19 cellular contexts compared by ENCODE assay signal in genomic region chr10:11647676-11648075, GRCh38.
"Had no signal": no experiment of that assay in that cellular context is flagged by ENCODE, and none has a peak within 500 bp of the region (broad histone marks: within the 10 kb centered on the region; RNA-seq: fewer than 3 reads in every experiment).

No MANE protein-coding gene starts in this region.

- H3K27ac ChIP-seq: colonic mucosa, spleen, transverse colon had no signal

- H3K36me3 Mint-ChIP-seq: natural killer cell treated with Interleukin-12 subunit alpha and Interleukin-12 subunit beta and Interleukin-15 and Interleukin-18, amount 100 ng/mL, for 72 hours; stimulated activated memory B cell treated with anti-CD40 and anti-IgM and Interleukin-4, amounts not matched to agents 10 μg/mL and 1 μg/mL and 100 μg/mL, for 72 hours had no signal

- DNase-seq: activated CD4-positive, alpha-beta T cell treated with anti-CD3 and anti-CD28 coated beads for 4 hours; activated CD8-positive, alpha-beta memory T cell treated with anti-CD3 and anti-CD28 coated beads, Interleukin-2, amount 50 U/mL, for 48 hours; activated CD8-positive, alpha-beta T cell treated with anti-CD3 and anti-CD28 coated beads, Interleukin-2, amount 10 ng/mL, durations not matched to agents 7 days and 5 days; activated naive CD4-positive, alpha-beta T cell; aorta; colonic mucosa; effector CD8-positive, alpha-beta T cell; erythroblast; glutamatergic neuron; left colon; mesenchymal stem cell; nucleus accumbens; stimulated activated CD4-positive, alpha-beta T cell treated with anti-CD3 and anti-CD28 coated beads, Interleukin-1b, Interleukin-23, amount 100 ng/mL, for 48 hours; transverse colon had no signal

- H3K4me3 Mint-ChIP-seq: activated CD8-positive, alpha-beta T cell treated with anti-CD3 and anti-CD28 coated beads, Interleukin-2, amount 10 ng/mL, durations not matched to agents 7 days and 5 days; activated T-helper 1 cell treated with anti-CD3 and anti-CD28 coated beads, Interleukin-12 subunit alpha, Interleukin-12 subunit beta, Interleukin-2, Interleukin-4 antibody, amounts not matched to agents 30 ng/mL and 10 ng/mL and 1 ng/mL, durations not matched to agents 14 hours and 24 hours and 36 hours; natural killer cell treated with Interleukin-12 subunit alpha and Interleukin-12 subunit beta and Interleukin-15 and Interleukin-18, amount 100 ng/mL, for 72 hours; stimulated activated memory B cell treated with anti-CD40 and anti-IgM and Interleukin-4, amounts not matched to agents 10 μg/mL and 1 μg/mL and 100 μg/mL, for 72 hours had no signal

- H3K4me3 ChIP-seq: colonic mucosa, spleen, transverse colon had no signal

- H3K27me3 Mint-ChIP-seq: stimulated activated memory B cell treated with anti-CD40 and anti-IgM and Interleukin-4, amounts not matched to agents 10 μg/mL and 1 μg/mL and 100 μg/mL, for 72 hours had no signal

- H3K9me3 Mint-ChIP-seq: activated T-helper 1 cell treated with anti-CD3 and anti-CD28 coated beads, Interleukin-12 subunit alpha, Interleukin-12 subunit beta, Interleukin-2, Interleukin-4 antibody, amounts not matched to agents 30 ng/mL and 10 ng/mL and 1 ng/mL, durations not matched to agents 14 hours and 24 hours and 36 hours; natural killer cell treated with Interleukin-12 subunit alpha and Interleukin-12 subunit beta and Interleukin-15 and Interleukin-18, amount 100 ng/mL, for 72 hours; stimulated activated memory B cell treated with anti-CD40 and anti-IgM and Interleukin-4, amounts not matched to agents 10 μg/mL and 1 μg/mL and 100 μg/mL, for 72 hours had no signal

- H3K4me1 ChIP-seq: colonic mucosa, transverse colon had no signal

- ATAC-seq: activated CD8-positive, alpha-beta T cell treated with anti-CD3 and anti-CD28 coated beads, Interleukin-2, amount 10 ng/mL, durations not matched to agents 7 days and 5 days; left colon; natural killer cell treated with Interleukin-12 subunit alpha and Interleukin-12 subunit beta and Interleukin-15 and Interleukin-18, amount 100 ng/mL, for 72 hours; sciatic nerve; stimulated activated memory B cell treated with anti-CD40 and anti-IgM and Interleukin-4, amounts not matched to agents 10 μg/mL and 1 μg/mL and 100 μg/mL, for 72 hours had no signal

- H3K9me3 ChIP-seq: colonic mucosa, spleen, transverse colon had no signal

- H3K27ac Mint-ChIP-seq: activated CD8-positive, alpha-beta T cell treated with anti-CD3 and anti-CD28 coated beads, Interleukin-2, amount 10 ng/mL, durations not matched to agents 7 days and 5 days; activated T-helper 1 cell treated with anti-CD3 and anti-CD28 coated beads, Interleukin-12 subunit alpha, Interleukin-12 subunit beta, Interleukin-2, Interleukin-4 antibody, amounts not matched to agents 30 ng/mL and 10 ng/mL and 1 ng/mL, durations not matched to agents 14 hours and 24 hours and 36 hours; natural killer cell treated with Interleukin-12 subunit alpha and Interleukin-12 subunit beta and Interleukin-15 and Interleukin-18, amount 100 ng/mL, for 72 hours had no signal

- H3K27me3 ChIP-seq: colonic mucosa, spleen, transverse colon had no signal

- H3K36me3 ChIP-seq: colonic mucosa, spleen, transverse colon had no signal
